Comparison of ENCODE assay signal across 8 cellular contexts in the genomic region with DNA sequence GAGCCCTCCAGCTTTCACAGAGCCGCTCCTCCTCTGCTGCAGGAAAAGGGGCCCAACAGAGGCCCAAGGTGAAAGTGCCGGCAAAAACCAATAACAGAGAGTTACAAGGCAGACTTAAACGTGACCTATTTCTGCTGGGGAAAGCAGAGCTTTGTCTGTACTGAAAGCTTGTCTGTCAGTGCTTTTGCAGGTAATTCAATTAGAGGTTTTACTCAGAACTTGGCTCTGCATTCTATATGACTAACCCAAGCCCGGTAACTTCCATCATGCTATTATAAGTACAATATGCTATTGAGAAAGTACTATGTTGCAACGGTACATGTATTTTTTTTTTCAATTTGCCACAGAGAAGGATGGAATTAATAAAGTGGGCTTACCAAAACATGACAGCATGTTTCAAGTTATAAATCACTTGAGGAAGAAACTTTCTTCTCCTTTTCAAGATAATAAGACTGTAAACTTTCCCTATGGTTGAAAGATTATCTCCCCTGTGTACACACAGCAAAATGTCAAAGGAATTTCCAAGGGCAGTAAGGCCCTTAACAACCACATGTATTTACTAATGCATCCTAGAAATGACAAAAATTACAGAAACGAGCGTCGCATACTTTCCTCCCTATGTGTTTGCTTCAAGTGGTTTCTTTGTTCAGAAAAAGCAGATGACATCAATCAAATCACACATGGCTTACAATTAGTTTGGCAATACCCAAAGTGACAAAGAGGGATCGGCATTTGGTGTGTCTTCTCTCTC.
DNase-seq lines count a peak whose midpoint lies in the region; ATAC-seq, FAIRE-seq and TF ChIP-seq lines count a peak whose summit lies in the region.

No MANE protein-coding gene starts in this region.

- DNase-seq in EL: peak; percentile 87
- DNase-seq in HTR-8/SVneo (ENCODE audit: insufficient read length, low spot score): peak; percentile 14
- DNase-seq in activated T-helper 1 cell treated with anti-CD3 and anti-CD28 coated beads, Interleukin-12 subunit alpha, Interleukin-12 subunit beta, Interleukin-2, Interleukin-4 antibody, amounts not matched to agents 30 ng/mL and 10 ng/mL and 1 ng/mL, durations not matched to agents 14 hours and 24 hours and 36 hours (ENCODE audit: low spot score): no peak
- no peak for DNase-seq in memory B cell (ENCODE audit: low spot score in 2 of 2)
- no peak for DNase-seq in putamen (ENCODE audit: low spot score)
- no peak for DNase-seq in DMS114 treated with DMSO at 0.1 percent for 48 hours (lab: John Stamatoyannopoulos, UW; ENCODE audit: unreplicated experiment)
- DNase-seq in testis: no peak

- H3K36me3 ChIP-seq in testis (ENCODE audit: low read depth, missing control alignments): no peaks in the 10 kb centered on the region

- H3K36me3 Mint-ChIP-seq in activated T-helper 1 cell treated with anti-CD3 and anti-CD28 coated beads, Interleukin-12 subunit alpha, Interleukin-12 subunit beta, Interleukin-2, Interleukin-4 antibody, amounts not matched to agents 30 ng/mL and 10 ng/mL and 1 ng/mL, durations not matched to agents 14 hours and 24 hours and 36 hours (ENCODE audit: low read depth): no peaks in the 10 kb centered on the region
- no peaks in the 10 kb centered on the region for H3K36me3 Mint-ChIP-seq in memory B cell

- 39 to 57% methylated on average over 9 of the region's 9 CpGs for WGBS in testis, 2 donors

- no peak overlapping the region for H3K4me3 ChIP-seq in testis

- peaks cover 29% of the 10 kb centered on the region for H3K4me1 Mint-ChIP-seq in activated T-helper 1 cell treated with anti-CD3 and anti-CD28 coated beads, Interleukin-12 subunit alpha, Interleukin-12 subunit beta, Interleukin-2, Interleukin-4 antibody, amounts not matched to agents 30 ng/mL and 10 ng/mL and 1 ng/mL, durations not matched to agents 14 hours and 24 hours and 36 hours (ENCODE audit: low read depth)
- peaks cover 24% of the 10 kb centered on the region for H3K4me1 Mint-ChIP-seq in memory B cell

- H3K4me3 Mint-ChIP-seq in activated T-helper 1 cell treated with anti-CD3 and anti-CD28 coated beads, Interleukin-12 subunit alpha, Interleukin-12 subunit beta, Interleukin-2, Interleukin-4 antibody, amounts not matched to agents 30 ng/mL and 10 ng/mL and 1 ng/mL, durations not matched to agents 14 hours and 24 hours and 36 hours: peak overlapping the region; percentile 39
- no peak overlapping the region for H3K4me3 Mint-ChIP-seq in memory B cell

- ATAC-seq in GM21528 (IDR thresholded peaks at IDR 0.05; ENCODE audit: low FRiP score, unreplicated experiment) (peak; percentile 39), memory B cell (ENCODE audit: low read depth) (no peak)

- H3K27me3 ChIP-seq in testis: no peaks in the 10 kb centered on the region

- no peak for TF ChIP-seq CTCF in testis (IDR thresholded peaks at IDR 0.05)

- intact Hi-C loops in activated T-helper 1 cell treated with anti-CD3 and anti-CD28 coated beads, Interleukin-12 subunit alpha, Interleukin-12 subunit beta, Interleukin-2, Interleukin-4 antibody, amounts not matched to agents 30 ng/mL and 10 ng/mL and 1 ng/mL, durations not matched to agents 14 hours and 24 hours and 36 hours (cut with micrococcal nuclease): loop anchor here (1.0 to 2.0 kb wide), 4 partner anchors 98 to 993 kb away; no protein-coding TSS in a partner anchor
- intact Hi-C loops in testis (cut with DNase I; ENCODE audit: low total_unique reads): no loop called here

- no peaks in the 10 kb centered on the region for H3K4me1 ChIP-seq in testis

- TF ChIP-seq POLR2A in testis (IDR thresholded peaks at IDR 0.05): no peak

- H3K27me3 Mint-ChIP-seq in activated T-helper 1 cell treated with anti-CD3 and anti-CD28 coated beads, Interleukin-12 subunit alpha, Interleukin-12 subunit beta, Interleukin-2, Interleukin-4 antibody, amounts not matched to agents 30 ng/mL and 10 ng/mL and 1 ng/mL, durations not matched to agents 14 hours and 24 hours and 36 hours (ENCODE audit: insufficient read depth): no peaks in the 10 kb centered on the region
- peaks cover 2% of the 10 kb centered on the region for H3K27me3 Mint-ChIP-seq in memory B cell

- no peaks in the 10 kb centered on the region for H3K9me3 ChIP-seq in testis

- H3K27ac Mint-ChIP-seq in activated T-helper 1 cell treated with anti-CD3 and anti-CD28 coated beads, Interleukin-12 subunit alpha, Interleukin-12 subunit beta, Interleukin-2, Interleukin-4 antibody, amounts not matched to agents 30 ng/mL and 10 ng/mL and 1 ng/mL, durations not matched to agents 14 hours and 24 hours and 36 hours: peak overlapping the region; percentile 55
- peak overlapping the region; percentile 42 for H3K27ac Mint-ChIP-seq in memory B cell

- H3K27ac ChIP-seq in testis: no peak overlapping the region

- FAIRE-seq in HTR-8/SVneo (lab: Jason Lieb, UNC): no peak

- H3K9me3 Mint-ChIP-seq in activated T-helper 1 cell treated with anti-CD3 and anti-CD28 coated beads, Interleukin-12 subunit alpha, Interleukin-12 subunit beta, Interleukin-2, Interleukin-4 antibody, amounts not matched to agents 30 ng/mL and 10 ng/mL and 1 ng/mL, durations not matched to agents 14 hours and 24 hours and 36 hours: no peaks in the 10 kb centered on the region
- H3K9me3 Mint-ChIP-seq in memory B cell: no peaks in the 10 kb centered on the region

Comparison
In these comparisons a context has a peak if more than half of its experiments do, and no peak if none do; other contexts are left out.
1. DNase-seq: peak in EL (single experiment) and HTR-8/SVneo (single experiment); none in activated T-helper 1 cell treated with anti-CD3 and anti-CD28 coated beads, Interleukin-12 subunit alpha, Interleukin-12 subunit beta, Interleukin-2, Interleukin-4 antibody, amounts not matched to agents 30 ng/mL and 10 ng/mL and 1 ng/mL, durations not matched to agents 14 hours and 24 hours and 36 hours (single experiment), memory B cell (0 of 2), putamen (single experiment), DMS114 treated with DMSO at 0.1 percent for 48 hours (single experiment) and testis (single experiment).